ENCODE assay signal across 1 cellular context in the genomic region with DNA sequence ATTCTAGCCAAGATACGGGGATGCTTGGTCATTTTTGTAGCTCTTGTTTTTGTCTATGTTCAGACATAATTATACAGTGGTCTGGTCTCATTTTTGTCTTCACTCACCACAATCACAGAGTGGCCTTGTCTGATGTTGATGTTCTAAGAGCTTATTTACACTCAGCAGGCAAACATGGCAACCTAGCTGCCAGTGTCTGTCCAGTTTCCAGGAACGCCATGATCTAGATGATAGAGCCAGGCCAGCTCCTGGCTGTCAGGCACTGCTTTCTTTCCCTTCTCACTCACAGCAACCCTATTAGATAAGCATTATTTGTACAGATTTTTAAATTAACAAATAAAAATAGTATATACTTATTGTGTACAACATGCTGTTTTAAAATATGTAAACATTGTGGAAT.
TF ChIP-seq lines count a peak whose summit lies in the region.

No MANE protein-coding gene starts in this region.

TF ChIP-seq in HCT116, 20 proteins besides CTCF, POLR2A, EP300 and RAD21 (continued from another document):
- no peak for TF ChIP-seq REST (IDR thresholded peaks at IDR 0.05; ENCODE audit: low read depth)
- TF ChIP-seq FOSL1 (IDR thresholded peaks at IDR 0.05; ENCODE audit: low read depth) = no peak
- TF ChIP-seq EZH2 (IDR thresholded peaks at IDR 0.05) = no peak
- no peak for TF ChIP-seq CEBPB (IDR thresholded peaks at IDR 0.05; ENCODE audit: low read depth)
- TF ChIP-seq ZNF274 (IDR thresholded peaks at IDR 0.05; ENCODE audit: low read depth, low read length) = no peak
- TF ChIP-seq SIN3A (IDR thresholded peaks at IDR 0.05; ENCODE audit: low read depth) = no peak
